ENCODE assay signal across 14 cellular contexts in genomic region chr4:80500593-80500992, GRCh38.
A peak's percentile ranks its signal among the peaks of the same experiment; 100 is the strongest.
DNase-seq lines count a peak whose midpoint lies in the region; ATAC-seq and TF ChIP-seq lines count a peak whose summit lies in the region.
"Had no signal": no experiment of that assay in that cellular context is flagged by ENCODE, and none has a peak within 500 bp of the region (broad histone marks: within the 10 kb centered on the region; RNA-seq: fewer than 3 reads in every experiment).

No MANE protein-coding gene starts in this region.

- H4K20me1 ChIP-seq in mammary epithelial cell (ENCODE audit: insufficient read depth, low read length) = no peaks in the 10 kb centered on the region

- H3K4me1 Mint-ChIP-seq in activated naive CD4-positive, alpha-beta T cell treated with anti-CD3 and anti-CD28 coated beads, Interleukin-2, amount 10 ng/mL, durations not matched to agents 7 days and 5 days = peaks cover 21% of the 10 kb centered on the region
- H3K4me1 Mint-ChIP-seq in stimulated activated naive CD8-positive, alpha-beta T cell treated with anti-CD3 and anti-CD28 coated beads, Interleukin-15, amount 100 ng/mL, for 72 hours = peaks cover 23% of the 10 kb centered on the region
- H3K4me1 Mint-ChIP-seq in glutamatergic neuron (ENCODE audit: low read depth, unreplicated experiment) = no peaks in the 10 kb centered on the region

- H3K9me3 ChIP-seq in mammary epithelial cell (replicated peaks; ENCODE audit: insufficient read depth, low read length) = peaks cover 2% of the 10 kb centered on the region
- H3K9me3 ChIP-seq: thyroid gland had no signal

- peak; percentile 40 for DNase-seq in activated naive CD4-positive, alpha-beta T cell treated with anti-CD3 and anti-CD28 coated beads, Interleukin-2, amount 10 ng/mL, durations not matched to agents 7 days and 5 days
- no peak for DNase-seq in activated naive CD4-positive, alpha-beta T cell (lab: John Stamatoyannopoulos, UW)
- peak; percentile 94 for DNase-seq in LHCN-M2 (ENCODE audit: low read depth)
- DNase-seq in mammary epithelial cell = peak; percentile 7
- peak in 1 of 2 donors; percentile 11 for DNase-seq in stimulated activated naive CD8-positive, alpha-beta T cell treated with anti-CD3 and anti-CD28 coated beads, Interleukin-15, amount 100 ng/mL, for 72 hours
- DNase-seq in NCI-H2107 (lab: John Stamatoyannopoulos, UW) = no peak
- DNase-seq in glutamatergic neuron = no peak
- DNase-seq in stimulated activated CD8-positive, alpha-beta memory T cell treated with anti-CD3 and anti-CD28 coated beads, Interleukin-4, amount 100 ng/mL, for 48 hours = no peak
- DNase-seq: amygdala, NCI-H446, SHP77 treated with DMSO at 0.1 percent for 48 hours, thyroid gland had no signal

- no peaks in the 10 kb centered on the region for H3K36me3 ChIP-seq in mammary epithelial cell (ENCODE audit: insufficient read depth, low read length)
- H3K36me3 ChIP-seq: thyroid gland had no signal

- CTCF ChIA-PET in activated naive CD4-positive, alpha-beta T cell treated with anti-CD3 and anti-CD28 coated beads, Interleukin-2, amount 10 ng/mL, durations not matched to agents 7 days and 5 days (lab: Charles Lee) = no interaction called here
- CTCF ChIA-PET in mammary epithelial cell (lab: Charles Lee; ENCODE audit: low non-redundant PET) = no interaction called here

- no peak overlapping the region for H3K9ac ChIP-seq in mammary epithelial cell (ENCODE audit: insufficient read depth, low read length)
- H3K9ac ChIP-seq: KMS-11 had no signal

- peaks cover 25% of the 10 kb centered on the region for H3K9me3 Mint-ChIP-seq in activated naive CD4-positive, alpha-beta T cell treated with anti-CD3 and anti-CD28 coated beads, Interleukin-2, amount 10 ng/mL, durations not matched to agents 7 days and 5 days
- peaks cover 27 to 32% of the 10 kb centered on the region in 2 donors for H3K9me3 Mint-ChIP-seq in stimulated activated naive CD8-positive, alpha-beta T cell treated with anti-CD3 and anti-CD28 coated beads, Interleukin-15, amount 100 ng/mL, for 72 hours
- H3K9me3 Mint-ChIP-seq in glutamatergic neuron (ENCODE audit: unreplicated experiment) = peaks cover 2% of the 10 kb centered on the region

- H3K79me2 ChIP-seq in mammary epithelial cell (ENCODE audit: insufficient read depth, low read length) = no peaks in the 10 kb centered on the region
- H3K79me2 ChIP-seq: hepatocyte had no signal

- H3K4me2 ChIP-seq in mammary epithelial cell (ENCODE audit: insufficient read depth, low read depth, low read length) = peak overlapping the region; percentile 41
- H3K4me2 ChIP-seq: hepatocyte, KMS-11 had no signal

- H3K27ac ChIP-seq in mammary epithelial cell (ENCODE audit: insufficient read depth, low read depth, low read length) = no peak overlapping the region
- H3K27ac ChIP-seq: hepatocyte, KMS-11, thyroid gland had no signal

- no peaks in the 10 kb centered on the region for H3K27me3 ChIP-seq in mammary epithelial cell (ENCODE audit: insufficient read depth, low read length)
- H3K27me3 ChIP-seq: hepatocyte, thyroid gland had no signal

- H3K4me3 Mint-ChIP-seq in activated naive CD4-positive, alpha-beta T cell treated with anti-CD3 and anti-CD28 coated beads, Interleukin-2, amount 10 ng/mL, durations not matched to agents 7 days and 5 days = no peak overlapping the region
- H3K4me3 Mint-ChIP-seq in stimulated activated naive CD8-positive, alpha-beta T cell treated with anti-CD3 and anti-CD28 coated beads, Interleukin-15, amount 100 ng/mL, for 72 hours = peak overlapping the region in 1 of 2 donors; percentile 40
- H3K4me3 Mint-ChIP-seq in glutamatergic neuron (ENCODE audit: unreplicated experiment) = no peak overlapping the region

- ATAC-seq in stimulated activated naive CD8-positive, alpha-beta T cell treated with anti-CD3 and anti-CD28 coated beads, Interleukin-15, amount 100 ng/mL, for 72 hours = peak; percentile 98

- H3K4me3 ChIP-seq in mammary epithelial cell (replicated peaks in 1 of 3; ENCODE audit: insufficient read depth in 1 of 3, low read depth in 2 of 3, low read length in 3 of 3) = no peak overlapping the region
- H3K4me3 ChIP-seq: hepatocyte, thyroid gland had no signal

- 39% methylated on average over 4 of the region's 4 CpGs for WGBS in mammary epithelial cell (ENCODE audit: low coverage, missing lambda C conversion rate)

- in situ Hi-C loops in mammary epithelial cell (cut with MboI; ENCODE audit: low sequenced_read_pairs in 2 of 2) = no loop called here

- no peak for TF ChIP-seq CTCF in mammary epithelial cell (conservative IDR thresholded peaks at IDR 0.05 in 1 of 2, IDR thresholded peaks at IDR 0.05 in 1 of 2; ENCODE audit: extremely low read depth in 1 of 2, insufficient read depth in 1 of 2, low read depth in 1 of 2, low read length in 2 of 2)
- TF ChIP-seq CTCF in glutamatergic neuron (IDR thresholded peaks at IDR 0.05; ENCODE audit: partially characterized antibody, unreplicated experiment) = no peak

- no peaks in the 10 kb centered on the region for H3K27me3 Mint-ChIP-seq in activated naive CD4-positive, alpha-beta T cell treated with anti-CD3 and anti-CD28 coated beads, Interleukin-2, amount 10 ng/mL, durations not matched to agents 7 days and 5 days
- no peaks in the 10 kb centered on the region for H3K27me3 Mint-ChIP-seq in stimulated activated naive CD8-positive, alpha-beta T cell treated with anti-CD3 and anti-CD28 coated beads, Interleukin-15, amount 100 ng/mL, for 72 hours
- peaks cover 2% of the 10 kb centered on the region for H3K27me3 Mint-ChIP-seq in glutamatergic neuron (ENCODE audit: unreplicated experiment)

- dilution Hi-C loops in mammary epithelial cell (cut with HindIII; ENCODE audit: low sequenced_read_pairs) = no loop called here

- H2AFZ ChIP-seq in mammary epithelial cell (ENCODE audit: low read depth, low read length) = peak overlapping the region; percentile 62
- H2AFZ ChIP-seq: hepatocyte had no signal

- no TSS peak for BruUV-seq in mammary epithelial cell (replicated peaks; lab: Mats Ljungman, UMichigan)

- intact Hi-C loops in mammary epithelial cell (cut with micrococcal nuclease) = no loop called here

- H3K36me3 Mint-ChIP-seq in activated naive CD4-positive, alpha-beta T cell treated with anti-CD3 and anti-CD28 coated beads, Interleukin-2, amount 10 ng/mL, durations not matched to agents 7 days and 5 days = peaks cover 18% of the 10 kb centered on the region
- H3K36me3 Mint-ChIP-seq in glutamatergic neuron (ENCODE audit: unreplicated experiment) = peaks cover 8% of the 10 kb centered on the region

- H3K27ac Mint-ChIP-seq in activated naive CD4-positive, alpha-beta T cell treated with anti-CD3 and anti-CD28 coated beads, Interleukin-2, amount 10 ng/mL, durations not matched to agents 7 days and 5 days = peak overlapping the region; percentile 70
- H3K27ac Mint-ChIP-seq in stimulated activated naive CD8-positive, alpha-beta T cell treated with anti-CD3 and anti-CD28 coated beads, Interleukin-15, amount 100 ng/mL, for 72 hours = no peak overlapping the region
- no peak overlapping the region for H3K27ac Mint-ChIP-seq in glutamatergic neuron (ENCODE audit: unreplicated experiment)

- H3K4me1 ChIP-seq in mammary epithelial cell (ENCODE audit: insufficient read depth, low read length) = peaks cover 5% of the 10 kb centered on the region
- H3K4me1 ChIP-seq: thyroid gland had no signal

Comparison
In these comparisons a context has a peak if more than half of its experiments do, and no peak if none do; other contexts are left out.
1. DNase-seq: peak in activated naive CD4-positive, alpha-beta T cell treated with anti-CD3 and anti-CD28 coated beads, Interleukin-2, amount 10 ng/mL, durations not matched to agents 7 days and 5 days (single experiment), LHCN-M2 (single experiment) and mammary epithelial cell (single experiment); none in activated naive CD4-positive, alpha-beta T cell (0 of 4), NCI-H2107 (single experiment), glutamatergic neuron (single experiment) and stimulated activated CD8-positive, alpha-beta memory T cell treated with anti-CD3 and anti-CD28 coated beads, Interleukin-4, amount 100 ng/mL, for 48 hours (single experiment).